ENCODE assay signal across 14 cellular contexts in genomic region chr1:63621698-63622097, GRCh38. TPM values are rescaled to one million over a fixed set of nuclear protein-coding genes. Genes with fewer than 3 reads are reported as not detected.
A peak's percentile ranks its signal among the peaks of the same experiment; 100 is the strongest.
DNase-seq lines count a peak whose midpoint lies in the region; ATAC-seq and TF ChIP-seq lines count a peak whose summit lies in the region.
"Had no signal": no experiment of that assay in that cellular context is flagged by ENCODE, and none has a peak within 500 bp of the region (broad histone marks: within the 10 kb centered on the region; RNA-seq: fewer than 3 reads in every experiment).

No MANE protein-coding gene starts in this region.

- 27 to 29% methylated on average over 6 of the region's 6 CpGs for WGBS in GM23248 (ENCODE audit: low coverage in 1 of 2, low lambda C conversion rate in 2 of 2, missing lambda C conversion rate in 2 of 2), 2 experiments
- WGBS in heart right ventricle, 2 donors, result 51 to 60% methylated on average over 6 of the region's 6 CpGs

- no peaks in the 10 kb centered on the region for H3K9me2 ChIP-seq in GM23248 (ENCODE audit: insufficient read depth)

- H3K9ac ChIP-seq in GM23248, result no peak overlapping the region
- no peak overlapping the region for H3K9ac ChIP-seq in rectal smooth muscle tissue (ENCODE audit: low read length)

- no peaks in the 10 kb centered on the region for H3K27me3 Mint-ChIP-seq in activated CD8-positive, alpha-beta T cell treated with anti-CD3 and anti-CD28 coated beads for 36 hours
- H3K27me3 Mint-ChIP-seq: activated naive CD4-positive, alpha-beta T cell treated with anti-CD3 and anti-CD28 coated beads, Interleukin-2, amount 50 U/mL, for 24 hours; effector memory CD8-positive, alpha-beta T cell; progenitor cell of endocrine pancreas had no signal

- no peaks in the 10 kb centered on the region for H3K36me3 ChIP-seq in GM23248 (ENCODE audit: low read depth)
- no peaks in the 10 kb centered on the region for H3K36me3 ChIP-seq in heart right ventricle
- H3K36me3 ChIP-seq in rectal smooth muscle tissue (ENCODE audit: control insufficient read depth, insufficient read depth, low read length), result no peaks in the 10 kb centered on the region

- H3K9me3 ChIP-seq in GM23248 (ENCODE audit: low read depth), result no peaks in the 10 kb centered on the region
- no peaks in the 10 kb centered on the region for H3K9me3 ChIP-seq in heart right ventricle

- peaks cover 8% of the 10 kb centered on the region for H3K4me1 Mint-ChIP-seq in activated CD8-positive, alpha-beta T cell treated with anti-CD3 and anti-CD28 coated beads for 36 hours (ENCODE audit: low read depth)

- H3K27me3 ChIP-seq in GM23248 (replicated peaks; ENCODE audit: insufficient read depth) (no peaks in the 10 kb centered on the region), heart right ventricle (no peaks in the 10 kb centered on the region), rectal smooth muscle tissue (ENCODE audit: control insufficient read depth, insufficient read depth, low read length) (no peaks in the 10 kb centered on the region)

- no peak for TF ChIP-seq CTCF in heart right ventricle (IDR thresholded peaks at IDR 0.05)
- TF ChIP-seq CTCF in activated CD8-positive, alpha-beta T cell treated with anti-CD3 and anti-CD28 coated beads for 36 hours (IDR thresholded peaks at IDR 0.05), result no peak

- H3K4me3 Mint-ChIP-seq in activated CD8-positive, alpha-beta T cell treated with anti-CD3 and anti-CD28 coated beads for 36 hours, result no peak overlapping the region
- H3K4me3 Mint-ChIP-seq: activated naive CD4-positive, alpha-beta T cell treated with anti-CD3 and anti-CD28 coated beads, Interleukin-2, amount 50 U/mL, for 24 hours; effector memory CD8-positive, alpha-beta T cell had no signal

- peaks cover 35% of the 10 kb centered on the region; the same call in 1 of the 2 replicates for H3F3A ChIP-seq in GM23248 (ENCODE audit: insufficient read depth)

- CTCF ChIA-PET in activated CD8-positive, alpha-beta T cell treated with anti-CD3 and anti-CD28 coated beads for 36 hours (lab: Charles Lee), result interaction anchor here (1.5 kb wide), 1 partner anchor 625 kb away, joined by 7 read pairs; no protein-coding TSS in a partner anchor

- no peak overlapping the region for H3K27ac Mint-ChIP-seq in activated CD8-positive, alpha-beta T cell treated with anti-CD3 and anti-CD28 coated beads for 36 hours
- H3K27ac Mint-ChIP-seq: activated naive CD4-positive, alpha-beta T cell treated with anti-CD3 and anti-CD28 coated beads, Interleukin-2, amount 50 U/mL, for 24 hours; effector memory CD8-positive, alpha-beta T cell; progenitor cell of endocrine pancreas had no signal

- H3K4me1 ChIP-seq in GM23248 (ENCODE audit: insufficient read depth) (peaks cover 38% of the 10 kb centered on the region), heart right ventricle (peaks cover 0 to 57% (median 39%) of the 10 kb centered on the region in 9 donors), rectal smooth muscle tissue (ENCODE audit: control insufficient read depth, insufficient read depth, low read length) (peaks cover 17% of the 10 kb centered on the region)

- H3K36me3 Mint-ChIP-seq in activated CD8-positive, alpha-beta T cell treated with anti-CD3 and anti-CD28 coated beads for 36 hours (ENCODE audit: low read depth), result no peaks in the 10 kb centered on the region

- H3K9me3 Mint-ChIP-seq in activated CD8-positive, alpha-beta T cell treated with anti-CD3 and anti-CD28 coated beads for 36 hours, result no peaks in the 10 kb centered on the region
- H3K9me3 Mint-ChIP-seq: activated naive CD4-positive, alpha-beta T cell treated with anti-CD3 and anti-CD28 coated beads, Interleukin-2, amount 50 U/mL, for 24 hours; effector memory CD8-positive, alpha-beta T cell had no signal

- intact Hi-C loops in heart right ventricle (cut with DNase I), result loop anchor here in 1 of 10 donors (5.0 kb wide), 1 partner anchor 611 kb away; no protein-coding TSS in a partner anchor
- intact Hi-C loops in activated CD8-positive, alpha-beta T cell treated with anti-CD3 and anti-CD28 coated beads for 36 hours (cut with micrococcal nuclease), result no loop called here

- no peak overlapping the region for H3K4me3 ChIP-seq in GM23248
- H3K4me3 ChIP-seq in heart right ventricle, result no peak overlapping the region
- no peak overlapping the region for H3K4me3 ChIP-seq in rectal smooth muscle tissue (ENCODE audit: low read length)

- DNase-seq in GM23248 (peak; percentile 65), caudate nucleus (lab: John Stamatoyannopoulos, UW) (peak in 37 of 61 donors; percentile 2 to 78 (median 20)), heart right ventricle (peak; percentile 16 to 27), activated T-cell treated with anti-CD3 and anti-CD28 coated beads for 4 hours (no peak), UCSD-AML1 (lab: John Stamatoyannopoulos, UW; ENCODE audit: unreplicated experiment) (no peak)
- DNase-seq in activated CD8-positive, alpha-beta T cell treated with anti-CD3 and anti-CD28 coated beads for 36 hours, result no peak
- DNase-seq in effector CD8-positive, alpha-beta T cell (lab: John Stamatoyannopoulos, UW), result no peak
- DNase-seq: AML-193; effector memory CD8-positive, alpha-beta T cell; NCI-H1417; NCI-H524 had no signal

- in situ Hi-C loops in GM23248 (cut with MboI), result loop anchor here (10.0 to 25.0 kb wide), 2 partner anchors 513 to 616 kb away; no protein-coding TSS in a partner anchor

- H3K27ac ChIP-seq in GM23248, result peak overlapping the region; percentile 48
- H3K27ac ChIP-seq in caudate nucleus (ENCODE audit: low read depth, low read length), result no peak overlapping the region
- peak overlapping the region in 7 of 10 donors; percentile 11 to 57 (median 34) for H3K27ac ChIP-seq in heart right ventricle
- peak overlapping the region; percentile 21 for H3K27ac ChIP-seq in rectal smooth muscle tissue (ENCODE audit: low read depth, low read length)

- no peak overlapping the region for H2AFZ ChIP-seq in GM23248

- peak; percentile 42 to 85 (median 65) for ATAC-seq in heart right ventricle
- no peak for ATAC-seq in activated CD8-positive, alpha-beta T cell treated with anti-CD3 and anti-CD28 coated beads for 36 hours
- ATAC-seq: effector memory CD8-positive, alpha-beta T cell had no signal

- POLR2A ChIA-PET in activated CD8-positive, alpha-beta T cell treated with anti-CD3 and anti-CD28 coated beads for 36 hours (lab: Charles Lee), result no interaction called here

- no peaks in the 10 kb centered on the region for H4K20me1 ChIP-seq in GM23248 (ENCODE audit: insufficient read depth)

- H3K79me2 ChIP-seq in GM23248 (ENCODE audit: insufficient read depth), result peaks cover 51% of the 10 kb centered on the region

- no peak overlapping the region for H3K4me2 ChIP-seq in GM23248 (ENCODE audit: unreplicated experiment)

RNA-seq across cellular contexts. Expression of gene PGM1, which starts 28.5 kb away (rescaled TPM):
- total RNA-seq in GM23248 (2014; rRNA removed; shearing (Covaris generic)), result 118 and 128 TPM in 2 replicates
- 118 and 123 TPM in 2 replicates for polyA plus RNA-seq in GM23248 (2016; fragmentation: Nextera tagmentation; extraction: Ambion mirVana)
- total RNA-seq in heart right ventricle, result 100 to 1,000 TPM; 223 to 363 (median 270) TPM
- 10 to 100 TPM; 20.4 to 86.1 TPM for polyA plus RNA-seq in heart right ventricle
- 10 to 100 TPM; 47.4 to 48.9 TPM for total RNA-seq in activated CD8-positive, alpha-beta T cell treated with anti-CD3 and anti-CD28 coated beads for 36 hours

Comparison
In these comparisons a context has a peak if more than half of its experiments do, and no peak if none do; other contexts are left out.
1. DNase-seq: peak in GM23248 (single experiment), caudate nucleus (37 of 61) and heart right ventricle (2 of 2); none in activated T-cell treated with anti-CD3 and anti-CD28 coated beads for 4 hours (single experiment), UCSD-AML1 (single experiment), activated CD8-positive, alpha-beta T cell treated with anti-CD3 and anti-CD28 coated beads for 36 hours (single experiment) and effector CD8-positive, alpha-beta T cell (single experiment).